ENCODE assay signal across 10 cellular contexts in the genomic region with DNA sequence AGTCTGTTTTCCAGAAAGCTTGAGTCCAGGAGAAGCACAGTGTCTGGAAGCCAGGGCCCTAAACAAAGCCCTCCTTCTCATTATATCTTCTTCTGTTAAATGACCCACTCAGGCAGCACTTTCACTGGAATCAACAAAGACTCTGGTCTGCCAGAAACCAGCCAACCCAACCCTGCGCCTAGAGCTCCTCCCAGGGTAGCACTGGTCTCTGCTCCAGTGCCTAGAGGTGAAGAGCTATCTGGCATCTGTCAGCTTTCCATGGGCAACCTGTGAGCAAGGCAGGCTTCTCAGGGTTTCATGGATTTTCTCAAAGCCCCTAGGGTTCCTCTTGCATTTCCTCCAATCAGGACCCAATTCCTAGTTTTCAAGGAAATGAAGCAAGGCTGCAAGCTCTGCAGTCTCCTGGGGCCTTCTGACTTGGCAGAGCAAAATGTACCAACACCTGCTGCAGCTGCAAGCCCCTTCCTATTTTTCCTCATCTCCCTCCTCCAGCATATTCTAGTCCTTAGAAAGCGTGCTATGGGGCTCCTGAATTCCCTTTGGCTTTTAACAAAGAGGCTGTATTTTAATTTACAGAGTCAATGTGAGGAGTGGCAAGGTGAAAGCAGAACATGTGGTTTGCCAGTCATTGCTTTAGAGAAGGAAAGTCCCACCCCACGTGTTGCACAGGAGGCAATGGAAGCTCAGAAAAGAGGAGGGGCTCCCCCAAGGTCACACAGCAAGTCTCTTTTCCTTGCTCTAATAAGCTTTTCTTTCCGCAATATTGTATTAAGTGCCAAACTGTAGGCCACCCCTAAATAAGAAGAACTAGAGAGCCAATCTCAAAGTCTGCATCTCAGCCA. TPM values are rescaled to one million over a fixed set of nuclear protein-coding genes. Genes with fewer than 3 reads are reported as not detected.
A peak's percentile ranks its signal among the peaks of the same experiment; 100 is the strongest.
DNase-seq lines count a peak whose midpoint lies in the region; ATAC-seq and TF ChIP-seq lines count a peak whose summit lies in the region.
"Had no signal": no experiment of that assay in that cellular context is flagged by ENCODE, and none has a peak within 500 bp of the region (broad histone marks: within the 10 kb centered on the region; RNA-seq: fewer than 3 reads in every experiment).

No MANE protein-coding gene starts in this region.

- ATAC-seq in left ventricle myocardium superior (peak; percentile 22), heart left ventricle (no peak), HG02885 (IDR thresholded peaks at IDR 0.05; ENCODE audit: poor library complexity, unreplicated experiment) (peak; percentile 87), GM21526 (IDR thresholded peaks at IDR 0.05; ENCODE audit: low FRiP score, unreplicated experiment) (no peak)

- H3K4me1 ChIP-seq in heart left ventricle (peaks cover 0 to 35% (median 5%) of the 10 kb centered on the region in 12 donors), uterus (no peaks in the 10 kb centered on the region)

- H3K9me3 Mint-ChIP-seq in endothelial cell (ENCODE audit: unreplicated experiment), result no peaks in the 10 kb centered on the region
- H3K9me3 Mint-ChIP-seq: activated T-helper 2 cell treated with anti-CD3 and anti-CD28 coated beads, Interferon-gamma antibody, Interleukin-2, Interleukin-4, amounts not matched to agents 10 μg/mL and 5 μg/mL and 100 μg/mL, durations not matched to agents 14 hours and 24 hours and 36 hours had no signal

- H3K36me3 ChIP-seq in heart left ventricle (no peaks in the 10 kb centered on the region), uterus (no peaks in the 10 kb centered on the region)

- no peak overlapping the region for H3K27ac Mint-ChIP-seq in endothelial cell (ENCODE audit: unreplicated experiment)
- H3K27ac Mint-ChIP-seq: activated T-helper 2 cell treated with anti-CD3 and anti-CD28 coated beads, Interferon-gamma antibody, Interleukin-2, Interleukin-4, amounts not matched to agents 10 μg/mL and 5 μg/mL and 100 μg/mL, durations not matched to agents 14 hours and 24 hours and 36 hours had no signal

- H3K9me3 ChIP-seq in heart left ventricle (no peaks in the 10 kb centered on the region), uterus (no peaks in the 10 kb centered on the region)

- H3K4me1 Mint-ChIP-seq in endothelial cell (ENCODE audit: unreplicated experiment), result peaks cover 20% of the 10 kb centered on the region

- H3K36me3 Mint-ChIP-seq in endothelial cell (ENCODE audit: low read depth, unreplicated experiment), result no peaks in the 10 kb centered on the region

- TF ChIP-seq POLR2A in heart left ventricle (IDR thresholded peaks at IDR 0.05) (no peak), uterus (IDR thresholded peaks at IDR 0.05) (no peak)

- no peak overlapping the region for H3K4me3 Mint-ChIP-seq in endothelial cell (ENCODE audit: unreplicated experiment)

- intact Hi-C loops in left ventricle myocardium superior (cut with micrococcal nuclease) (no loop called here), heart left ventricle (cut with DNase I) (loop anchor here in 1 of 10 donors (10.0 kb wide), 1 partner anchor 833 kb away; no protein-coding TSS in a partner anchor), uterus (cut with DNase I; ENCODE audit: low total_unique reads) (no loop called here)

- H3K27me3 ChIP-seq in heart left ventricle, result peaks cover 0 to 6% (median 0%) of the 10 kb centered on the region in 9 donors
- H3K27me3 ChIP-seq in uterus, result no peaks in the 10 kb centered on the region

- DNase-seq in left ventricle myocardium superior, result no peak
- no peak for DNase-seq in heart left ventricle
- DNase-seq in NOMO-1 treated with DMSO at 0.1 percent for 48 hours (lab: John Stamatoyannopoulos, UW; ENCODE audit: unreplicated experiment), result peak; percentile 87
- no peak for DNase-seq in endothelial cell (ENCODE audit: low spot score)
- DNase-seq in uterus, result no peak
- DNase-seq in coronary artery (ENCODE audit: low spot score), result no peak

- H3K4me3 ChIP-seq in heart left ventricle, result no peak overlapping the region
- no peak overlapping the region for H3K4me3 ChIP-seq in uterus
- H3K4me3 ChIP-seq in coronary artery, result no peak overlapping the region

- H3K27me3 Mint-ChIP-seq in endothelial cell (ENCODE audit: unreplicated experiment), result peaks cover 16% of the 10 kb centered on the region

- WGBS in heart left ventricle, 4 donors, result 48 to 70% (median 56%) methylated on average over 4 of the region's 4 CpGs

- TF ChIP-seq CTCF in heart left ventricle (IDR thresholded peaks at IDR 0.05) (no peak), endothelial cell (IDR thresholded peaks at IDR 0.05; ENCODE audit: unreplicated experiment) (no peak), uterus (IDR thresholded peaks at IDR 0.05) (no peak), coronary artery (IDR thresholded peaks at IDR 0.05) (no peak)

- H3K27ac ChIP-seq in heart left ventricle (peak overlapping the region in 1 of 12 donors; percentile 28), uterus (no peak overlapping the region), coronary artery (no peak overlapping the region)
- H3K27ac ChIP-seq: C4-2B had no signal

RNA-seq across cellular contexts. Expression of a gene that starts 32.9 kb away (rescaled TPM):
- total RNA-seq in left ventricle myocardium superior, result 14.1 TPM
- 10 to 100 TPM in 5 of 9 donors, 1 to 10 TPM in 4; 3.1 to 16.3 (median 10.6) TPM for total RNA-seq in heart left ventricle
- 1 to 10 TPM; 5.0 to 8.6 TPM for polyA plus RNA-seq in heart left ventricle
- 5.6 TPM for total RNA-seq in endothelial cell (ENCODE audit: unreplicated experiment)
- 10 to 100 TPM in 2 of 4 donors, 1 to 10 TPM in 2; 7.9 to 28.4 (median 18.5) TPM for total RNA-seq in uterus

Comparison
In these comparisons a context has a peak if more than half of its experiments do, and no peak if none do; other contexts are left out.
1. ATAC-seq: peak in left ventricle myocardium superior (single experiment) and HG02885 (single experiment); none in heart left ventricle (0 of 4) and GM21526 (single experiment).